ENCODE assay signal across 24 cellular contexts in the genomic region with DNA sequence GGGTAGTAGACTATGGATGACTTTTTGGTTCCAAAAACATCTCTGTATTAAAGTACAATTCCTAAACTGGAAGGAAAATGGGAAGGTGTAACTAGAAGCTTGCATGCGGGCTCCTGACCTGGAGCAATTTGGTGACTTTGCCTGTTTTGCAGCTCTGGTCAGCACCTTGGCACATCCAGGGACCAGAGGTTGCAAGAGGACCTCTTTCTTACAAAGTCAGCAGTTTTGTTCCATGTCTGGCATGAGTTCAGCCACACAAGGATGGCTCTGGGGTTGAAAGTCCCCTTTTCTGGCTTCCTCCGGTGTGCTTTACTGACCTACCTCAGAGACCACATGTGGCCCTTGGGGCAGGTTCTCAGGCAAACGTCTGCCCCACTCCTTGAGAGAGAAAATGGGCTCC. TPM values are rescaled to one million over a fixed set of nuclear protein-coding genes. Genes with fewer than 3 reads are reported as not detected.
DNase-seq lines count a peak whose midpoint lies in the region; ATAC-seq, FAIRE-seq and TF ChIP-seq lines count a peak whose summit lies in the region.
"Had no signal": no experiment of that assay in that cellular context is flagged by ENCODE, and none has a peak within 500 bp of the region (broad histone marks: within the 10 kb centered on the region; RNA-seq: fewer than 3 reads in every experiment).

No MANE protein-coding gene starts in this region.

- POLR2A ChIA-PET in IMR-90 (lab: Charles Lee; ENCODE audit: unreplicated experiment) (no interaction called here), GM12878 (lab: Charles Lee) (no interaction called here)

- TF ChIP-seq RAD21 in IMR-90 (IDR thresholded peaks at IDR 0.05; ENCODE audit: low read length) (no peak), GM12878 (IDR thresholded peaks at IDR 0.05; ENCODE audit: insufficient read depth, low read depth, low read length) (no peak)

- no peaks in the 10 kb centered on the region for H3K36me3 ChIP-seq in IMR-90 (ENCODE audit: control insufficient read depth, insufficient read depth, low read length)
- no peaks in the 10 kb centered on the region for H3K36me3 ChIP-seq in GM12878 (ENCODE audit: control insufficient read depth in 2 of 2, insufficient read depth in 2 of 2, low read length in 1 of 2)
- H3K36me3 ChIP-seq in neural progenitor cell = no peaks in the 10 kb centered on the region
- H3K36me3 ChIP-seq in spleen = no peaks in the 10 kb centered on the region
- H3K36me3 ChIP-seq: BE2C had no signal

- no peak overlapping the region for H3K9ac ChIP-seq in IMR-90 (ENCODE audit: low read depth, low read length)
- no peak overlapping the region for H3K9ac ChIP-seq in GM12878 (ENCODE audit: control insufficient read depth, insufficient read depth, low read length)
- H3K9ac ChIP-seq in neural progenitor cell = no peak overlapping the region
- H3K9ac ChIP-seq: BLaER1 treated with 17β-estradiol and CSF1 and Interleukin-3, amounts not matched to agents 10 nM and 100 nM; GM23248 had no signal

- no peak overlapping the region for H3K56ac ChIP-seq in IMR-90 (ENCODE audit: extremely low read depth, insufficient read depth, low read length)

- SMC1A ChIA-PET in GM12878 (lab: Charles Lee; ENCODE audit: uncharacterized antibody, unreplicated experiment) = interaction anchor here (7.5 kb wide), 1 partner anchor 13 kb away, joined by 52 read pairs; no protein-coding TSS in a partner anchor

- FAIRE-seq in GM12878 (lab: Jason Lieb, UNC) (no peak), urothelium cell line (lab: Jason Lieb, UNC) (no peak)
- FAIRE-seq: D721Med, GM19239, H1 had no signal

- peaks cover 2% of the 10 kb centered on the region for H3K27me3 Mint-ChIP-seq in neural progenitor cell (ENCODE audit: insufficient read depth, low read depth)
- H3K27me3 Mint-ChIP-seq: CD4-positive, alpha-beta T cell had no signal

- no peaks in the 10 kb centered on the region for H3K79me1 ChIP-seq in IMR-90 (ENCODE audit: low read depth in 1 of 2, low read length in 2 of 2)

- CTCF ChIA-PET in IMR-90 (lab: Yijun Ruan, JAX) (no interaction called here), GM12878 (lab: Yijun Ruan, JAX) (interaction anchor here (1.2 kb wide), 1 partner anchor 9 kb away, joined by 3 read pairs; no protein-coding TSS in a partner anchor)

- TF ChIP-seq EP300 in GM12878 (IDR thresholded peaks at IDR 0.05; ENCODE audit: borderline replicate concordance in 1 of 2, control insufficient read depth in 1 of 2, low read depth in 2 of 2, low read length in 2 of 2) = no peak

- no peaks in the 10 kb centered on the region for H3K36me3 Mint-ChIP-seq in neural progenitor cell
- H3K36me3 Mint-ChIP-seq: CD8-positive, alpha-beta memory T cell had no signal

- no peaks in the 10 kb centered on the region for H4K20me1 ChIP-seq in IMR-90 (ENCODE audit: insufficient read depth, low read length)
- no peaks in the 10 kb centered on the region for H4K20me1 ChIP-seq in GM12878 (ENCODE audit: control insufficient read depth, insufficient read depth)
- H4K20me1 ChIP-seq in neural progenitor cell (ENCODE audit: low read depth) = no peaks in the 10 kb centered on the region
- H4K20me1 ChIP-seq: BLaER1 treated with 17β-estradiol and CSF1 and Interleukin-3, amounts not matched to agents 10 nM and 100 nM had no signal

- H4K91ac ChIP-seq in IMR-90 (ENCODE audit: insufficient read depth, low read depth, low read length) = no peak overlapping the region

- no peak overlapping the region for H2BK5ac ChIP-seq in IMR-90 (ENCODE audit: low read depth, low read length, poor library complexity, severe bottlenecking)

- H3K27ac ChIP-seq in IMR-90 (ENCODE audit: insufficient read depth, low read length) (no peak overlapping the region), GM12878 (ENCODE audit: control insufficient read depth, insufficient read depth) (no peak overlapping the region), neural progenitor cell (no peak overlapping the region), spleen (no peak overlapping the region)
- H3K27ac ChIP-seq: GM23248 had no signal

- H3K18ac ChIP-seq in IMR-90 (ENCODE audit: low read depth, low read length) = no peak overlapping the region

- in situ Hi-C loops in IMR-90 (cut with MboI; ENCODE audit: low sequenced_read_pairs) = no loop called here
- in situ Hi-C loops in GM12878 (cut with MboI) = no loop called here

- H3F3A ChIP-seq in neural progenitor cell (ENCODE audit: low read depth) = no peaks in the 10 kb centered on the region

- H3K14ac ChIP-seq in IMR-90 (replicated peaks; ENCODE audit: low read depth, low read length) = no peak overlapping the region

- RAD21 ChIA-PET in GM12878 (lab: Charles Lee; ENCODE audit: unreplicated experiment) = interaction anchor here (1.7 kb wide), 1 partner anchor 38 kb away, joined by 4 read pairs; no protein-coding TSS in a partner anchor

- TF ChIP-seq CTCF in IMR-90 (conservative IDR thresholded peaks at IDR 0.05; ENCODE audit: low read depth, low read length) = no peak
- TF ChIP-seq CTCF in GM12878 (IDR thresholded peaks at IDR 0.05 in 2 of 3, conservative IDR thresholded peaks at IDR 0.05 in 1 of 3; ENCODE audit: control insufficient read depth in 2 of 3, extremely low read depth in 1 of 3, insufficient read depth in 1 of 3, low read depth in 3 of 3, low read length in 3 of 3) = no peak
- no peak for TF ChIP-seq CTCF in neural progenitor cell (IDR thresholded peaks at IDR 0.05)
- no peak for TF ChIP-seq CTCF in spleen (IDR thresholded peaks at IDR 0.05 in 8 of 11, conservative IDR thresholded peaks at IDR 0.05 in 3 of 11)

- peaks cover 5% of the 10 kb centered on the region; the same call in 1 of the 2 replicates for H3K4me1 ChIP-seq in IMR-90 (ENCODE audit: control insufficient read depth, insufficient read depth, low read length)
- H3K4me1 ChIP-seq in GM12878 (ENCODE audit: control insufficient read depth, insufficient read depth, low read length) = no peaks in the 10 kb centered on the region
- H3K4me1 ChIP-seq in neural progenitor cell = no peaks in the 10 kb centered on the region
- peaks cover 10 to 56% (median 32%) of the 10 kb centered on the region in 6 donors for H3K4me1 ChIP-seq in spleen
- H3K4me1 ChIP-seq: BE2C had no signal

- peaks cover 2% of the 10 kb centered on the region for H3K9me3 Mint-ChIP-seq in neural progenitor cell
- H3K9me3 Mint-ChIP-seq: CD14-positive monocyte; CD4-positive, alpha-beta T cell; CD8-positive, alpha-beta memory T cell had no signal

- H3K79me2 ChIP-seq in GM12878 (ENCODE audit: control insufficient read depth, insufficient read depth, low read length) = no peaks in the 10 kb centered on the region
- H3K79me2 ChIP-seq in neural progenitor cell (ENCODE audit: low read depth) = no peaks in the 10 kb centered on the region

- ATAC-seq in IMR-90 (ENCODE audit: low read depth) (no peak), GM12878 (no peak)

- H3K27me3 ChIP-seq in IMR-90 (ENCODE audit: control insufficient read depth, insufficient read depth, low read length) (peaks cover 17% of the 10 kb centered on the region), GM12878 (replicated peaks in 1 of 2; ENCODE audit: control insufficient read depth in 2 of 2, insufficient read depth in 2 of 2, low read length in 1 of 2) (no peaks in the 10 kb centered on the region; a peak in 1 of 4 replicates), neural progenitor cell (no peaks in the 10 kb centered on the region), spleen (replicated peaks in 1 of 7) (no peaks in the 10 kb centered on the region)
- H3K27me3 ChIP-seq: BLaER1 treated with 17β-estradiol and CSF1 and Interleukin-3, amounts not matched to agents 10 nM and 100 nM had no signal

- H3K4ac ChIP-seq in IMR-90 (ENCODE audit: low read depth, low read length) = no peak overlapping the region

- H3K9me3 ChIP-seq in IMR-90 (ENCODE audit: control insufficient read depth, insufficient read depth, low read length) = no peaks in the 10 kb centered on the region
- H3K9me3 ChIP-seq in GM12878 (replicated peaks; ENCODE audit: control insufficient read depth, insufficient read depth, low read length) = no peaks in the 10 kb centered on the region
- H3K9me3 ChIP-seq in neural progenitor cell (ENCODE audit: low read depth) = no peaks in the 10 kb centered on the region
- H3K9me3 ChIP-seq in spleen = no peaks in the 10 kb centered on the region
- H3K9me3 ChIP-seq: BE2C; BLaER1 treated with 17β-estradiol and CSF1 and Interleukin-3, amounts not matched to agents 10 nM and 100 nM had no signal

- dilution Hi-C loops in IMR-90 (cut with HindIII; ENCODE audit: low sequenced_read_pairs, unreplicated experiment) = no loop called here

- H3K23ac ChIP-seq in IMR-90 (ENCODE audit: low read depth, low read length) = no peak overlapping the region

- WGBS in IMR-90 (ENCODE audit: extremely low coverage in 2 of 2, insufficient read length in 1 of 2), 2 experiments = 40% methylated on average over 1 of the region's 3 CpGs; no CpG with 5 or more reads in 1 of the 2 experiments
- 3% methylated on average over 3 of the region's 3 CpGs for WGBS in GM12878 (ENCODE audit: insufficient coverage, insufficient replicate concordance, low lambda C conversion rate, missing lambda C conversion rate)
- WGBS in spleen, 5 donors = 71 to 90% (median 82%) methylated on average over 3 of the region's 3 CpGs

- no peak overlapping the region for H2BK120ac ChIP-seq in IMR-90 (ENCODE audit: low read depth, low read length)

- H4K5ac ChIP-seq in IMR-90 (ENCODE audit: low read depth, low read length) = no peak overlapping the region

- H3K27ac Mint-ChIP-seq in neural progenitor cell = no peak overlapping the region
- H3K27ac Mint-ChIP-seq: CD4-positive, alpha-beta T cell; CD8-positive, alpha-beta memory T cell had no signal

- intact Hi-C loops in IMR-90 (cut with micrococcal nuclease) = no loop called here
- intact Hi-C loops in GM12878 (cut with micrococcal nuclease; ENCODE audit: unreplicated experiment) = no loop called here
- intact Hi-C loops in spleen (cut with DNase I; ENCODE audit: low total_unique reads) = no loop called here

- H3K4me3 ChIP-seq in IMR-90 (ENCODE audit: insufficient read depth, low read depth, low read length) (no peak overlapping the region), GM12878 (no peak overlapping the region), neural progenitor cell (no peak overlapping the region), spleen (no peak overlapping the region)
- H3K4me3 ChIP-seq: BLaER1 treated with 17β-estradiol and CSF1 and Interleukin-3, amounts not matched to agents 10 nM and 100 nM; GM23248 had no signal

- BruUV-seq in IMR-90 (replicated peaks; lab: Mats Ljungman, UMichigan) = no TSS peak
- no TSS peak for BruUV-seq in GM12878 (replicated peaks; lab: Mats Ljungman, UMichigan)

- H2AFZ ChIP-seq in IMR-90 (replicated peaks; ENCODE audit: low read length, poor library complexity) (no peak overlapping the region), GM12878 (ENCODE audit: control insufficient read depth, low read depth, low read length) (no peak overlapping the region), neural progenitor cell (replicated peaks) (peak overlapping the region; percentile 13)
- H2AFZ ChIP-seq: GM23248 had no signal

- DNase-seq in IMR-90 (no peak), GM12878 (ENCODE audit: low read depth, low spot score) (no peak), neural progenitor cell (ENCODE audit: low spot score) (no peak), spleen (peak; percentile 14), NCI-H1092 (lab: John Stamatoyannopoulos, UW) (no peak), urothelium cell line (ENCODE audit: low spot score) (no peak)
- no peak for DNase-seq in activated CD4-positive, alpha-beta T cell treated with anti-CD3 and anti-CD28 coated beads for 1 hour
- DNase-seq: AML-193; BE2C; CD4-positive, alpha-beta T cell; CD8-positive, alpha-beta memory T cell; DMS 273 treated with DMSO at 0.1 percent for 48 hours; DMS79; EL; GF-D8; GM23248; H7; HCEC 1CT had no signal

- H3K4me3 Mint-ChIP-seq in neural progenitor cell = no peak overlapping the region
- H3K4me3 Mint-ChIP-seq: CD14-positive monocyte; CD4-positive, alpha-beta T cell; CD8-positive, alpha-beta memory T cell had no signal

- H3K4me1 Mint-ChIP-seq in neural progenitor cell = peaks cover 5% of the 10 kb centered on the region
- H3K4me1 Mint-ChIP-seq: CD8-positive, alpha-beta memory T cell had no signal

- no peak overlapping the region for H2BK15ac ChIP-seq in IMR-90 (ENCODE audit: low read depth, low read length)

- TF ChIP-seq POLR2A in IMR-90 (IDR thresholded peaks at IDR 0.05; ENCODE audit: low read depth, low read length) = no peak
- TF ChIP-seq POLR2A in GM12878 (IDR thresholded peaks at IDR 0.05; ENCODE audit: low read depth, low read length) = no peak
- TF ChIP-seq POLR2A in spleen (IDR thresholded peaks at IDR 0.05) = no peak

- H3K4me2 ChIP-seq in IMR-90 (ENCODE audit: low read depth, low read length) = no peak overlapping the region
- H3K4me2 ChIP-seq in GM12878 (ENCODE audit: control insufficient read depth, insufficient read depth) = no peak overlapping the region
- no peak overlapping the region for H3K4me2 ChIP-seq in neural progenitor cell

- no peak overlapping the region for H2AK5ac ChIP-seq in IMR-90 (ENCODE audit: low read depth, low read length)

- H2BK20ac ChIP-seq in IMR-90 (ENCODE audit: low read depth, low read length) = no peak overlapping the region

- H2AK9ac ChIP-seq in IMR-90 (replicated peaks; ENCODE audit: low read depth, low read length, poor library complexity) = no peak overlapping the region

- H3K9me1 ChIP-seq in IMR-90 (ENCODE audit: insufficient read depth, low read length) = no peaks in the 10 kb centered on the region

- H4K8ac ChIP-seq in IMR-90 (ENCODE audit: low read depth in 2 of 2, low read length in 2 of 2) = no peak overlapping the region

RNA-seq across cellular contexts. Expression of a gene that starts 22.7 kb away (rescaled TPM):
- under 0.01 TPM in 1 of 2 replicates, not detected in the other for total RNA-seq in IMR-90 (2012; rRNA removed)
- 0.02 TPM in 1 of 2 replicates, not detected in the other for polyA plus RNA-seq in IMR-90 (2012; rRNA removed)
- polyA plus RNA-seq in IMR-90 (2012; cell fraction: cytosol; rRNA removed) = not detected in 2 replicates
- polyA plus RNA-seq in IMR-90 (2012; cell fraction: nucleus; rRNA removed; ENCODE audit: low replicate concordance) = not detected in 2 replicates
- total RNA-seq in GM12878 (2013; cell fraction: nucleolus; rRNA removed) = 1.5 and 1.8 TPM in 2 replicates
- total RNA-seq in GM12878 (2014; rRNA removed) = 2.3 and 2.7 TPM in 2 replicates
- total RNA-seq in GM12878 (2014; rRNA removed; fragmentation: Illumina TruSeq; extraction: Trizol) = 1.3 TPM in 2 replicates
- total RNA-seq in GM12878 (2021) = 2.5 and 2.6 TPM in 2 replicates
- polyA plus RNA-seq in GM12878 (2011; ENCODE audit: low read depth) = 0.26 TPM
- polyA plus RNA-seq in GM12878 (2011; rRNA removed) = 0.20 and 0.22 TPM in 2 replicates
- 0.15 and 0.17 TPM in 2 replicates for polyA plus RNA-seq in GM12878 (2011; cell fraction: cytosol; rRNA removed)
- 0.18 and 0.30 TPM in 2 replicates for polyA plus RNA-seq in GM12878 (2011; cell fraction: nucleus; rRNA removed)
- polyA plus RNA-seq in GM12878 (2012) = 0.24 and 0.28 TPM in 2 replicates
- 1.6 TPM in 2 replicates for polyA plus RNA-seq in GM12878 (2014; fragmentation: Illumina TruSeq; extraction: Trizol)
- under 1 TPM; 0.35 to 0.55 TPM for polyA plus RNA-seq in GM12878 (2014; fragmentation: Nextera tagmentation; extraction: Ambion mirVana)
- 1.3 and 1.5 TPM in 2 replicates for polyA plus RNA-seq in GM12878 (2014; rRNA removed)
- polyA plus RNA-seq in GM12878 (2016; fragmentation: Nextera tagmentation; extraction: Ambion mirVana) = under 1 TPM; 0.27 to 0.30 TPM
- polyA minus RNA-seq in GM12878 (2011; rRNA and poly(A)+ RNA removed) = 0.26 and 0.29 TPM in 2 replicates
- polyA minus RNA-seq in GM12878 (2011; cell fraction: cytosol; rRNA and poly(A)+ RNA removed) = 0.10 TPM in 1 of 2 replicates, not detected in the other
- polyA minus RNA-seq in GM12878 (2011; cell fraction: nucleus; rRNA and poly(A)+ RNA removed) = 0.12 and 0.29 TPM in 2 replicates
- not detected in 2 replicates for total RNA-seq in neural progenitor cell (ENCODE audit: low replicate concordance)
- total RNA-seq in spleen = 100 to 1,000 TPM in 1 of 7 donors, 10 to 100 TPM in 6; 50.4 to 103 (median 75.4) TPM
- 1 to 10 TPM; 4.1 to 6.0 (median 5.9) TPM for polyA plus RNA-seq in spleen
- total RNA-seq: A172, GM23248 had no signal

RNA-seq across cellular contexts. Expression of a gene that starts 59.4 kb away (rescaled TPM):
- total RNA-seq in IMR-90 (2012; rRNA removed) = under 0.01 TPM in 1 of 2 replicates, not detected in the other
- polyA plus RNA-seq in IMR-90 (2012; rRNA removed) = 0.07 and 0.09 TPM in 2 replicates
- polyA plus RNA-seq in IMR-90 (2012; cell fraction: cytosol; rRNA removed) = 0.08 and 0.09 TPM in 2 replicates
- 0.09 and 0.15 TPM in 2 replicates for polyA plus RNA-seq in IMR-90 (2012; cell fraction: nucleus; rRNA removed; ENCODE audit: low replicate concordance)
- total RNA-seq in GM12878 (2013; cell fraction: nucleolus; rRNA removed) = not detected in 2 replicates
- not detected in 2 replicates for total RNA-seq in GM12878 (2014; rRNA removed)
- total RNA-seq in GM12878 (2014; rRNA removed; fragmentation: Illumina TruSeq; extraction: Trizol) = not detected in 2 replicates
- total RNA-seq in GM12878 (2021) = 0.05 TPM in 1 of 2 replicates, not detected in the other
- not detected for polyA plus RNA-seq in GM12878 (2011; ENCODE audit: low read depth)
- polyA plus RNA-seq in GM12878 (2011; rRNA removed) = not detected in 2 replicates
- polyA plus RNA-seq in GM12878 (2011; cell fraction: cytosol; rRNA removed) = not detected in 2 replicates
- polyA plus RNA-seq in GM12878 (2011; cell fraction: nucleus; rRNA removed) = 0.03 TPM in 1 of 2 replicates, not detected in the other
- not detected in 2 replicates for polyA plus RNA-seq in GM12878 (2012)
- not detected in 2 replicates for polyA plus RNA-seq in GM12878 (2014; fragmentation: Illumina TruSeq; extraction: Trizol)
- not detected for polyA plus RNA-seq in GM12878 (2014; fragmentation: Nextera tagmentation; extraction: Ambion mirVana)
- not detected in 2 replicates for polyA plus RNA-seq in GM12878 (2014; rRNA removed)
- not detected for polyA plus RNA-seq in GM12878 (2016; fragmentation: Nextera tagmentation; extraction: Ambion mirVana)
- polyA minus RNA-seq in GM12878 (2011; rRNA and poly(A)+ RNA removed) = not detected in 2 replicates
- polyA minus RNA-seq in GM12878 (2011; cell fraction: cytosol; rRNA and poly(A)+ RNA removed) = not detected in 2 replicates
- polyA minus RNA-seq in GM12878 (2011; cell fraction: nucleus; rRNA and poly(A)+ RNA removed) = not detected in 2 replicates
- total RNA-seq in neural progenitor cell (ENCODE audit: low replicate concordance) = 0.06 and 0.15 TPM in 2 replicates
- 100 to 1,000 TPM in 2 of 7 donors, 10 to 100 TPM in 5; 47.6 to 255 (median 78.0) TPM for total RNA-seq in spleen
- 10 to 100 TPM in 1 of 3 donors, 1 to 10 TPM in 2; 7.2 to 11.6 (median 8.7) TPM for polyA plus RNA-seq in spleen
- polyA plus RNA-seq: CD8-positive, alpha-beta memory T cell had no signal

Comparison
In these comparisons a context has a peak if more than half of its experiments do, and no peak if none do; other contexts are left out.
1. RNA of a gene that starts 22.7 kb away (total RNA-seq): 50.4 to 103 TPM in spleen; 1.3 to 2.7 TPM in GM12878, under 0.01 TPM in IMR-90 and not detected in neural progenitor cell; every median in the first group is over 10 times any median in the second.
2. RNA of a gene that starts 59.4 kb away (total RNA-seq): 47.6 to 255 TPM in spleen; 0.06 to 0.15 TPM in neural progenitor cell, under 0.01 TPM in IMR-90 and 0.05 TPM in GM12878; every median in the first group is over 10 times any median in the second.